10 cellular contexts compared by ENCODE assay signal in the genomic region with DNA sequence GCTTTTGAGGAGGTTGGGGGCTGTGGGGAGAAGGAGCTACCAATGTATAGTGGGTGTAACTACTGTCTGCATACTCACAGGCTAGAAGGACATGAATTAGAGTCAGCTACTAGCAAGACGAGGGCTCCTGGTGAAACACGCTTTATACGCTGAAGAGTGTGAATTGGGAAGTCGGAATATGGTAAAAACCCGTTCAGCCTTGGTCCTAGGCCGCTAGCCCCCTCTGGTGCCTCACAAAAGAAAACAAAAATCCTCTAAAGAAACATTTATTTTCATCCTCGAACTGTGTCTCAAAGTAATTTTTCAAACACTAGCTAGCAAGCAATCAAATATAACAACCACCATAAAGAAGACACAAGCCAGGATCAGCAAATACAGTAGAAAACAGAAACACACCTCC.
DNase-seq lines count a peak whose midpoint lies in the region; ATAC-seq, FAIRE-seq and TF ChIP-seq lines count a peak whose summit lies in the region.
"Had no signal": no experiment of that assay in that cellular context is flagged by ENCODE, and none has a peak within 500 bp of the region (broad histone marks: within the 10 kb centered on the region; RNA-seq: fewer than 3 reads in every experiment).

No MANE protein-coding gene starts in this region.

- TF ChIP-seq RAD21 in HepG2 (CRISPR knock-in tag; IDR thresholded peaks at IDR 0.05) = peak; percentile 62

- CTCF ChIA-PET in HepG2 (lab: Yijun Ruan, JAX; ENCODE audit: low intra/inter-chr PET ratio, low total read pairs) = interaction anchor here (1.3 to 2.3 kb wide), 2 partner anchors 337 to 557 kb away, joined by 5 to 23 read pairs; no protein-coding TSS in a partner anchor
- CTCF ChIA-PET in mammary epithelial cell (lab: Charles Lee; ENCODE audit: low non-redundant PET) = no interaction called here

- H3K27ac ChIP-seq in HepG2 (ENCODE audit: extremely low read length, insufficient read depth, low read length) = no peak overlapping the region
- H3K27ac ChIP-seq in mammary epithelial cell (ENCODE audit: insufficient read depth, low read depth, low read length) = no peak overlapping the region

- H3K4me2 ChIP-seq in HepG2 (ENCODE audit: low read depth, low read length) = no peak overlapping the region
- no peak overlapping the region for H3K4me2 ChIP-seq in mammary epithelial cell (ENCODE audit: insufficient read depth, low read depth, low read length)

- intact Hi-C loops in HepG2 (cut with micrococcal nuclease; ENCODE audit: unreplicated experiment) = loop anchor here (1.0 to 10.0 kb wide), 3 partner anchors 218 to 558 kb away; no protein-coding TSS in a partner anchor
- intact Hi-C loops in mammary epithelial cell (cut with micrococcal nuclease) = loop anchor here (2.0 kb wide), 1 partner anchor 340 kb away; no protein-coding TSS in a partner anchor

- peak; percentile 64 for FAIRE-seq in HepG2 (lab: Jason Lieb, UNC)

- TF ChIP-seq POLR2A in NB4 (IDR thresholded peaks at IDR 0.05; ENCODE audit: extremely low read depth, insufficient read length) (no peak), HepG2 (IDR thresholded peaks at IDR 0.05; ENCODE audit: insufficient read depth in 1 of 2, low read depth in 2 of 2, low read length in 2 of 2) (no peak)

- no peaks in the 10 kb centered on the region for H4K20me1 ChIP-seq in HepG2 (ENCODE audit: insufficient read depth, low read length)
- no peaks in the 10 kb centered on the region for H4K20me1 ChIP-seq in mammary epithelial cell (ENCODE audit: insufficient read depth, low read length)

- TF ChIP-seq EP300 in HepG2 (IDR thresholded peaks at IDR 0.05; ENCODE audit: low read depth in 2 of 2, low read length in 2 of 2) = no peak
- TF ChIP-seq EP300 in HepG2 (CRISPR knock-in tag; IDR thresholded peaks at IDR 0.05; ENCODE audit: borderline replicate concordance) = no peak

- no peak overlapping the region for H3K4me3 ChIP-seq in NB4 (ENCODE audit: low read depth, low read length)
- no peak overlapping the region for H3K4me3 ChIP-seq in cardiac fibroblast (replicated peaks in 1 of 2; ENCODE audit: low read depth in 2 of 2, low read length in 2 of 2)
- H3K4me3 ChIP-seq in HepG2 (replicated peaks in 1 of 3; ENCODE audit: insufficient read depth in 1 of 3, low read depth in 2 of 3, low read length in 3 of 3) = no peak overlapping the region
- no peak overlapping the region for H3K4me3 ChIP-seq in mammary epithelial cell (replicated peaks in 1 of 3; ENCODE audit: insufficient read depth in 1 of 3, low read depth in 2 of 3, low read length in 3 of 3)

- H3K4me1 ChIP-seq in HepG2 (ENCODE audit: insufficient read depth, low read length) = no peaks in the 10 kb centered on the region
- no peaks in the 10 kb centered on the region for H3K4me1 ChIP-seq in mammary epithelial cell (ENCODE audit: insufficient read depth, low read length)

- BruUV-seq in HepG2 (replicated peaks; lab: Mats Ljungman, UMichigan) = no TSS peak
- no TSS peak for BruUV-seq in mammary epithelial cell (replicated peaks; lab: Mats Ljungman, UMichigan)

- 3% methylated on average over 7 of the region's 7 CpGs for WGBS in HepG2 (ENCODE audit: low lambda C conversion rate)
- WGBS in mammary epithelial cell (ENCODE audit: low coverage, missing lambda C conversion rate) = 91% methylated on average over 7 of the region's 7 CpGs

- H3K79me2 ChIP-seq in HepG2 (ENCODE audit: insufficient read depth, low read length) (no peaks in the 10 kb centered on the region), mammary epithelial cell (ENCODE audit: insufficient read depth, low read length) (no peaks in the 10 kb centered on the region)

- H3K36me3 ChIP-seq in HepG2 (replicated peaks in 1 of 2; ENCODE audit: control insufficient read depth in 1 of 2, insufficient read depth in 2 of 2, low read length in 2 of 2) (no peaks in the 10 kb centered on the region), mammary epithelial cell (ENCODE audit: insufficient read depth, low read length) (no peaks in the 10 kb centered on the region)

- H3K27me3 ChIP-seq in HepG2 (ENCODE audit: control insufficient read depth in 1 of 2, insufficient read depth in 2 of 2, low read length in 2 of 2) = no peaks in the 10 kb centered on the region
- no peaks in the 10 kb centered on the region for H3K27me3 ChIP-seq in mammary epithelial cell (ENCODE audit: insufficient read depth, low read length)

- dilution Hi-C loops in mammary epithelial cell (cut with HindIII; ENCODE audit: low sequenced_read_pairs) = no loop called here

- no peak overlapping the region for H3K9ac ChIP-seq in HepG2 (ENCODE audit: insufficient read depth, low read depth, low read length)
- no peak overlapping the region for H3K9ac ChIP-seq in mammary epithelial cell (ENCODE audit: insufficient read depth, low read length)

- DNase-seq in AG08396 (ENCODE audit: low spot score) = peak; percentile 30
- peak; percentile 28 for DNase-seq in NB4 (ENCODE audit: low read depth)
- DNase-seq in cardiac fibroblast (ENCODE audit: low read depth in 2 of 2) = peak; percentile 57 to 66
- peak; percentile 3 for DNase-seq in HepG2 (ENCODE audit: low spot score)
- DNase-seq in mammary epithelial cell = no peak
- DNase-seq in CD1c-positive myeloid dendritic cell (ENCODE audit: extremely low spot score) = no peak
- no peak for DNase-seq in activated CD4-positive, alpha-beta T cell treated with anti-CD3 and anti-CD28 coated beads for 4 hours
- DNase-seq in T-helper 2 cell = no peak
- DNase-seq: CD4-positive, alpha-beta T cell; stimulated activated naive CD4-positive, alpha-beta T cell had no signal

- ATAC-seq in HepG2 = peak; percentile 58

- H3K9me3 ChIP-seq in HepG2 (ENCODE audit: low read length) (no peaks in the 10 kb centered on the region), mammary epithelial cell (replicated peaks; ENCODE audit: insufficient read depth, low read length) (no peaks in the 10 kb centered on the region)

- no peak overlapping the region for H2AFZ ChIP-seq in HepG2 (ENCODE audit: low read length)
- no peak overlapping the region for H2AFZ ChIP-seq in mammary epithelial cell (ENCODE audit: low read depth, low read length)

- TF ChIP-seq CTCF in NB4 (IDR thresholded peaks at IDR 0.05; ENCODE audit: low read depth, low read length) = no peak
- TF ChIP-seq CTCF in cardiac fibroblast (IDR thresholded peaks at IDR 0.05; ENCODE audit: low read depth, low read length) = peak; percentile 41
- peak; percentile 62 for TF ChIP-seq CTCF in HepG2 (CRISPR knock-in tag; IDR thresholded peaks at IDR 0.05)
- no peak for TF ChIP-seq CTCF in mammary epithelial cell (conservative IDR thresholded peaks at IDR 0.05 in 1 of 2, IDR thresholded peaks at IDR 0.05 in 1 of 2; ENCODE audit: extremely low read depth in 1 of 2, insufficient read depth in 1 of 2, low read depth in 1 of 2, low read length in 2 of 2)

- in situ Hi-C loops in HepG2 (cut with HindIII; ENCODE audit: extremely low pct_ligation_motif_present, low pct_unique_long_range_greater_than_20kb) = loop anchor here (10.0 kb wide), 2 partner anchors 332 to 552 kb away; no protein-coding TSS in a partner anchor
- in situ Hi-C loops in mammary epithelial cell (cut with MboI; ENCODE audit: low sequenced_read_pairs in 2 of 2) = no loop called here

- POLR2A ChIA-PET in HepG2 (lab: Yijun Ruan, JAX) = no interaction called here

TF ChIP-seq in HepG2, 621 proteins besides CTCF, POLR2A, EP300 and RAD21:
- TF ChIP-seq ZNF598 (CRISPR knock-in tag; IDR thresholded peaks at IDR 0.05; ENCODE audit: borderline replicate concordance) (no peak), SMC3 (IDR thresholded peaks at IDR 0.05; ENCODE audit: low read length) (peak; percentile 76), ZNF292 (CRISPR knock-in tag; IDR thresholded peaks at IDR 0.05; ENCODE audit: borderline replicate concordance, low read depth) (no peak), RARG (CRISPR knock-in tag; IDR thresholded peaks at IDR 0.05; ENCODE audit: low read depth) (no peak), STAG1 (CRISPR knock-in tag; IDR thresholded peaks at IDR 0.05) (peak; percentile 84), ZBTB1 (CRISPR knock-in tag; IDR thresholded peaks at IDR 0.05; ENCODE audit: borderline replicate concordance) (no peak), ZC3H13 (CRISPR knock-in tag; IDR thresholded peaks at IDR 0.05) (no peak), ZNF44 (CRISPR knock-in tag; IDR thresholded peaks at IDR 0.05) (no peak)

Comparison
In these comparisons a context has a peak if more than half of its experiments do, and no peak if none do; other contexts are left out.
1. DNase-seq: peak in AG08396 (single experiment), NB4 (single experiment), cardiac fibroblast (2 of 2) and HepG2 (single experiment); none in mammary epithelial cell (single experiment), CD1c-positive myeloid dendritic cell (single experiment), activated CD4-positive, alpha-beta T cell treated with anti-CD3 and anti-CD28 coated beads for 4 hours (0 of 2) and T-helper 2 cell (0 of 5).
2. CTCF ChIP-seq: peak in cardiac fibroblast (single experiment) and HepG2 (single experiment); none in NB4 (single experiment) and mammary epithelial cell (0 of 2).